ENCODE assay signal across 18 cellular contexts in genomic region chr20:18164356-18164755, GRCh38. TPM values are rescaled to one million over a fixed set of nuclear protein-coding genes. Genes with fewer than 3 reads are reported as not detected.
DNase-seq lines count a peak whose midpoint lies in the region; ATAC-seq and TF ChIP-seq lines count a peak whose summit lies in the region.
"Had no signal": no experiment of that assay in that cellular context is flagged by ENCODE, and none has a peak within 500 bp of the region (broad histone marks: within the 10 kb centered on the region; RNA-seq: fewer than 3 reads in every experiment).

No MANE protein-coding gene starts in this region.

- H3K4me3 Mint-ChIP-seq in GM23338: no peak overlapping the region
- H3K4me3 Mint-ChIP-seq in stimulated activated memory B cell treated with anti-CD40 and anti-IgM and Interleukin-4, amounts not matched to agents 10 μg/mL and 1 μg/mL and 100 μg/mL, for 72 hours: no peak overlapping the region
- H3K4me3 Mint-ChIP-seq: activated naive CD8-positive, alpha-beta T cell treated with anti-CD3 and anti-CD28 coated beads, Interleukin-2, amount 10 ng/mL, durations not matched to agents 7 days and 5 days had no signal

- no peak overlapping the region for H3K4me2 ChIP-seq in GM23338

- 94 to 96% methylated on average over 2 of the region's 2 CpGs for WGBS in heart right ventricle, 2 donors

- H3K27ac ChIP-seq in GM23338 (ENCODE audit: low read depth) (no peak overlapping the region), foreskin keratinocyte (no peak overlapping the region), heart right ventricle (no peak overlapping the region)
- H3K27ac ChIP-seq: right atrium auricular region, stomach had no signal

- peaks cover 11% of the 10 kb centered on the region; the same call in 1 of the 2 replicates for H3K36me3 ChIP-seq in GM23338 (ENCODE audit: insufficient read depth)
- H3K36me3 ChIP-seq in adipocyte (ENCODE audit: control insufficient read depth, insufficient read depth, low read length, severe bottlenecking): peaks cover 48% of the 10 kb centered on the region
- peaks cover 0 to 80% (median 19%) of the 10 kb centered on the region in 9 donors for H3K36me3 ChIP-seq in heart right ventricle

- peaks cover 21% of the 10 kb centered on the region for H3K36me3 Mint-ChIP-seq in GM23338 (ENCODE audit: low read depth)
- H3K36me3 Mint-ChIP-seq in stimulated activated memory B cell treated with anti-CD40 and anti-IgM and Interleukin-4, amounts not matched to agents 10 μg/mL and 1 μg/mL and 100 μg/mL, for 72 hours: peaks cover 63% of the 10 kb centered on the region

- no peaks in the 10 kb centered on the region for H3F3A ChIP-seq in GM23338 (replicated peaks; ENCODE audit: low read depth)

- H3K4me1 ChIP-seq in GM23338 (ENCODE audit: insufficient read depth) (peaks cover 5% of the 10 kb centered on the region), adipocyte (ENCODE audit: control insufficient read depth, insufficient read depth, low read length) (no peaks in the 10 kb centered on the region), foreskin keratinocyte (peaks cover 7% of the 10 kb centered on the region), heart right ventricle (peaks cover 0 to 21% (median 0%) of the 10 kb centered on the region in 9 donors)

- DNase-seq in AG09309 (ENCODE audit: low read depth): peak; percentile 10
- no peak for DNase-seq in GM23338 (ENCODE audit: low spot score)
- DNase-seq in adipocyte (ENCODE audit: low read depth): peak; percentile 3
- peak; percentile 79 to 89 for DNase-seq in foreskin keratinocyte
- no peak for DNase-seq in GF-D8 (lab: John Stamatoyannopoulos, UW)
- no peak for DNase-seq in heart right ventricle
- DNase-seq in foreskin melanocyte: no peak
- DNase-seq: activated CD4-positive, alpha-beta T cell treated with anti-CD3 and anti-CD28 coated beads for 4 hours; activated naive CD8-positive, alpha-beta T cell treated with anti-CD3 and anti-CD28 coated beads, Interleukin-2, amount 10 ng/mL, durations not matched to agents 7 days and 5 days; GDM1; GOT3; head of caudate nucleus; mesendoderm; NCI-H1930; SHP77 treated with DMSO at 0.1 percent for 48 hours; stomach had no signal

- H3K9me2 ChIP-seq in GM23338 (ENCODE audit: insufficient read depth): peaks cover 3% of the 10 kb centered on the region; the same call in 1 of the 2 replicates

- H3K27me3 ChIP-seq in GM23338 (ENCODE audit: insufficient read depth) (no peaks in the 10 kb centered on the region), adipocyte (replicated peaks; ENCODE audit: control insufficient read depth, insufficient read depth, low read length) (no peaks in the 10 kb centered on the region), foreskin keratinocyte (no peaks in the 10 kb centered on the region), heart right ventricle (no peaks in the 10 kb centered on the region)
- H3K27me3 ChIP-seq: right atrium auricular region, stomach had no signal

- H3K9me3 ChIP-seq in adipocyte (ENCODE audit: control insufficient read depth, low read length) (no peaks in the 10 kb centered on the region), heart right ventricle (no peaks in the 10 kb centered on the region)
- H3K9me3 ChIP-seq: right atrium auricular region, stomach had no signal

- no peaks in the 10 kb centered on the region for H3K9me3 Mint-ChIP-seq in GM23338
- H3K9me3 Mint-ChIP-seq in stimulated activated memory B cell treated with anti-CD40 and anti-IgM and Interleukin-4, amounts not matched to agents 10 μg/mL and 1 μg/mL and 100 μg/mL, for 72 hours: no peaks in the 10 kb centered on the region
- H3K9me3 Mint-ChIP-seq: activated naive CD8-positive, alpha-beta T cell treated with anti-CD3 and anti-CD28 coated beads, Interleukin-2, amount 10 ng/mL, durations not matched to agents 7 days and 5 days had no signal

- no peaks in the 10 kb centered on the region; the same call in 1 of the 2 replicates for H4K20me1 ChIP-seq in GM23338 (replicated peaks; ENCODE audit: insufficient read depth)

- peaks cover 40% of the 10 kb centered on the region for H3K79me2 ChIP-seq in GM23338 (replicated peaks; ENCODE audit: insufficient read depth)

- H3K27me3 Mint-ChIP-seq in GM23338 (ENCODE audit: insufficient read depth, low read depth, poor library complexity): no peaks in the 10 kb centered on the region
- no peaks in the 10 kb centered on the region for H3K27me3 Mint-ChIP-seq in stimulated activated memory B cell treated with anti-CD40 and anti-IgM and Interleukin-4, amounts not matched to agents 10 μg/mL and 1 μg/mL and 100 μg/mL, for 72 hours
- H3K27me3 Mint-ChIP-seq: activated naive CD8-positive, alpha-beta T cell treated with anti-CD3 and anti-CD28 coated beads, Interleukin-2, amount 10 ng/mL, durations not matched to agents 7 days and 5 days had no signal

- no peak for TF ChIP-seq CTCF in AG09309 (IDR thresholded peaks at IDR 0.05; ENCODE audit: control insufficient read depth, insufficient read depth, low read depth, low read length, missing control alignments)
- TF ChIP-seq CTCF in GM23338 (conservative IDR thresholded peaks at IDR 0.05; ENCODE audit: low read depth in 2 of 2): no peak
- TF ChIP-seq CTCF in foreskin keratinocyte (conservative IDR thresholded peaks at IDR 0.05): no peak
- TF ChIP-seq CTCF in heart right ventricle (IDR thresholded peaks at IDR 0.05): no peak

- H2AFZ ChIP-seq in GM23338: no peak overlapping the region

- intact Hi-C loops in heart right ventricle (cut with DNase I): no loop called here

- no peak overlapping the region; the same call in 1 of the 2 replicates for H3K27ac Mint-ChIP-seq in GM23338
- H3K27ac Mint-ChIP-seq in stimulated activated memory B cell treated with anti-CD40 and anti-IgM and Interleukin-4, amounts not matched to agents 10 μg/mL and 1 μg/mL and 100 μg/mL, for 72 hours: no peak overlapping the region

- no peak overlapping the region for H3K4me3 ChIP-seq in AG09309 (ENCODE audit: control insufficient read depth, low read depth, low read length)
- H3K4me3 ChIP-seq in GM23338: no peak overlapping the region
- no peak overlapping the region for H3K4me3 ChIP-seq in adipocyte (ENCODE audit: low read length)
- H3K4me3 ChIP-seq in heart right ventricle: no peak overlapping the region
- H3K4me3 ChIP-seq: right atrium auricular region, stomach had no signal

- ATAC-seq in GM23338 (peak; percentile 43), foreskin keratinocyte (peak; percentile 99), heart right ventricle (no peak)
- ATAC-seq in stimulated activated memory B cell treated with anti-CD40 and anti-IgM and Interleukin-4, amounts not matched to agents 10 μg/mL and 1 μg/mL and 100 μg/mL, for 72 hours: no peak

- H3K4me1 Mint-ChIP-seq in GM23338: peaks cover 15% of the 10 kb centered on the region
- H3K4me1 Mint-ChIP-seq in stimulated activated memory B cell treated with anti-CD40 and anti-IgM and Interleukin-4, amounts not matched to agents 10 μg/mL and 1 μg/mL and 100 μg/mL, for 72 hours: peaks cover 46% of the 10 kb centered on the region

- H3K9ac ChIP-seq in adipocyte (ENCODE audit: low read length): no peak overlapping the region

TF ChIP-seq in GM23338, 12 proteins besides CTCF, POLR2A, EP300 and RAD21 (continues in another document):
- TF ChIP-seq REST (IDR thresholded peaks at IDR 0.05; ENCODE audit: unreplicated experiment): no peak
- no peak for TF ChIP-seq EZH2 (IDR thresholded peaks at IDR 0.05; ENCODE audit: low read depth, unreplicated experiment)
- no peak for TF ChIP-seq NANOG (IDR thresholded peaks at IDR 0.05; ENCODE audit: borderline replicate concordance)
- no peak for TF ChIP-seq EZH2phosphoT487 (IDR thresholded peaks at IDR 0.05; ENCODE audit: unreplicated experiment)
- TF ChIP-seq POLR2AphosphoS5 (IDR thresholded peaks at IDR 0.05; ENCODE audit: low read depth): no peak
- no peak for TF ChIP-seq CREB1 (CRISPR knock-in tag; IDR thresholded peaks at IDR 0.05; ENCODE audit: low read depth)
- TF ChIP-seq JUNB (IDR thresholded peaks at IDR 0.05; ENCODE audit: unreplicated experiment): no peak
- no peak for TF ChIP-seq STAT1 (IDR thresholded peaks at IDR 0.05; ENCODE audit: unreplicated experiment)

RNA-seq across cellular contexts. Expression of gene KAT14, which starts 26.7 kb away (rescaled TPM):
- 24.6 and 25.0 TPM in 2 replicates for total RNA-seq in GM23338 (2014; rRNA removed; shearing (Covaris generic))
- polyA plus RNA-seq in GM23338 (2016; fragmentation: Nextera tagmentation; extraction: Ambion mirVana) (17.3 and 17.8 TPM in 2 replicates), foreskin keratinocyte (5.3 and 6.2 TPM in 2 replicates), heart right ventricle (1 to 10 TPM; 4.2 to 5.4 TPM)
- total RNA-seq in foreskin keratinocyte (12.7 and 13.7 TPM in 2 replicates), heart right ventricle (10 to 100 TPM in 6 of 10 donors, 1 to 10 TPM in 4; 8.9 to 16.5 (median 10.8) TPM)

RNA-seq across cellular contexts. Expression of gene PET117, which starts 26.7 kb away (rescaled TPM):
- total RNA-seq in GM23338 (2014; rRNA removed; shearing (Covaris generic)): 21.7 and 25.2 TPM in 2 replicates
- polyA plus RNA-seq in GM23338 (2016; fragmentation: Nextera tagmentation; extraction: Ambion mirVana) (36.1 and 41.9 TPM in 2 replicates), foreskin keratinocyte (10.6 and 13.8 TPM in 2 replicates), heart right ventricle (10 to 100 TPM in 1 of 2 donors, 1 to 10 TPM in 1; 8.9 to 15.8 TPM)
- total RNA-seq in foreskin keratinocyte (13.8 and 15.8 TPM in 2 replicates), heart right ventricle (10 to 100 TPM in 9 of 10 donors, 1 to 10 TPM in 1; 9.2 to 14.5 (median 12.0) TPM)

Comparison
In these comparisons a context has a peak if more than half of its experiments do, and no peak if none do; other contexts are left out.
1. DNase-seq: peak in AG09309 (single experiment), adipocyte (single experiment) and foreskin keratinocyte (2 of 2); none in GM23338 (single experiment), GF-D8 (single experiment), heart right ventricle (0 of 2) and foreskin melanocyte (single experiment).
2. ATAC-seq: peak in GM23338 (single experiment) and foreskin keratinocyte (single experiment); none in heart right ventricle (0 of 8) and stimulated activated memory B cell treated with anti-CD40 and anti-IgM and Interleukin-4, amounts not matched to agents 10 μg/mL and 1 μg/mL and 100 μg/mL, for 72 hours (single experiment).